In genomic region chr19:3785464-3785937, GRCh38 we compare ENCODE assay signal across 8 cellular contexts. TPM values are rescaled to one million over a fixed set of nuclear protein-coding genes. Genes with fewer than 3 reads are reported as not detected.
DNase-seq lines count a peak whose midpoint lies in the region; ATAC-seq and TF ChIP-seq lines count a peak whose summit lies in the region.

No MANE protein-coding gene starts in this region.

- no peak for TF ChIP-seq CTCF in Peyer's patch (IDR thresholded peaks at IDR 0.05)
- TF ChIP-seq CTCF in progenitor cell of endocrine pancreas (IDR thresholded peaks at IDR 0.05; ENCODE audit: unreplicated experiment): no peak

- peaks cover 6 to 24% (median 20%) of the 10 kb centered on the region in 3 donors for H3K36me3 Mint-ChIP-seq in CD8-positive, alpha-beta memory T cell
- peaks cover 5% of the 10 kb centered on the region for H3K36me3 Mint-ChIP-seq in progenitor cell of endocrine pancreas (ENCODE audit: insufficient read depth)

- peak overlapping the region; percentile 58 for H3K4me3 ChIP-seq in CD8-positive, alpha-beta memory T cell (ENCODE audit: low read length)
- H3K4me3 ChIP-seq in Peyer's patch: peak overlapping the region; percentile 26 to 60 (median 54)
- peak overlapping the region; percentile 64 for H3K4me3 ChIP-seq in effector memory CD4-positive, alpha-beta T cell (ENCODE audit: insufficient read depth, low read depth, low read length, poor library complexity, severe bottlenecking)

- ATAC-seq in GM21367 (IDR thresholded peaks at IDR 0.05; ENCODE audit: unreplicated experiment): no peak

- H3K27ac Mint-ChIP-seq in CD8-positive, alpha-beta memory T cell: peak overlapping the region; percentile 21 to 91 (median 62)
- H3K27ac Mint-ChIP-seq in progenitor cell of endocrine pancreas: no peak overlapping the region

- peaks cover 10 to 20% (median 16%) of the 10 kb centered on the region in 5 donors for H3K9me3 Mint-ChIP-seq in CD8-positive, alpha-beta memory T cell
- H3K9me3 Mint-ChIP-seq in progenitor cell of endocrine pancreas (ENCODE audit: low read depth): peaks cover 11% of the 10 kb centered on the region

- peak overlapping the region; percentile 59 for H3K27ac ChIP-seq in CD8-positive, alpha-beta memory T cell (ENCODE audit: low read depth, low read length)
- peak overlapping the region in 3 of 4 donors; percentile 43 to 52 (median 43) for H3K27ac ChIP-seq in Peyer's patch
- no peak overlapping the region for H3K27ac ChIP-seq in effector memory CD4-positive, alpha-beta T cell (ENCODE audit: insufficient read depth, low read length, poor library complexity, severe bottlenecking)

- no peaks in the 10 kb centered on the region for H3K27me3 ChIP-seq in CD8-positive, alpha-beta memory T cell (ENCODE audit: insufficient read depth, low read length, poor library complexity, severe bottlenecking)
- no peaks in the 10 kb centered on the region for H3K27me3 ChIP-seq in Peyer's patch
- no peaks in the 10 kb centered on the region for H3K27me3 ChIP-seq in effector memory CD4-positive, alpha-beta T cell (replicated peaks; ENCODE audit: control insufficient read depth, insufficient read depth, low read length, poor library complexity, severe bottlenecking)

- peaks cover 21% of the 10 kb centered on the region for H3K4me1 ChIP-seq in CD8-positive, alpha-beta memory T cell (ENCODE audit: insufficient read depth, low read length)
- H3K4me1 ChIP-seq in Peyer's patch: peaks cover 0 to 12% (median 4%) of the 10 kb centered on the region in 4 donors
- H3K4me1 ChIP-seq in effector memory CD4-positive, alpha-beta T cell (ENCODE audit: control insufficient read depth, insufficient read depth, low read length, poor library complexity, severe bottlenecking): peaks cover 8% of the 10 kb centered on the region

- H3K27me3 Mint-ChIP-seq in CD8-positive, alpha-beta memory T cell: peaks cover 0 to 1% of the 10 kb centered on the region in 2 donors
- H3K27me3 Mint-ChIP-seq in progenitor cell of endocrine pancreas: peaks cover 47% of the 10 kb centered on the region

- TF ChIP-seq POLR2A in Peyer's patch (IDR thresholded peaks at IDR 0.05): no peak

- CTCF ChIA-PET in CD8-positive, alpha-beta memory T cell (lab: Charles Lee): interaction anchor here (0.7 to 3.4 kb wide), 2 partner anchors 11 to 37 kb away, joined by 3 to 15 read pairs; no protein-coding TSS in a partner anchor

- POLR2A ChIA-PET in CD8-positive, alpha-beta memory T cell (lab: Charles Lee): interaction anchor here (1.0 to 2.3 kb wide), 2 partner anchors 10 to 12 kb away, joined by 4 to 6 read pairs; no protein-coding TSS in a partner anchor

- peak overlapping the region; percentile 83 to 95 (median 90) for H3K4me3 Mint-ChIP-seq in CD8-positive, alpha-beta memory T cell
- H3K4me3 Mint-ChIP-seq in progenitor cell of endocrine pancreas (ENCODE audit: low read depth): peak overlapping the region; percentile 48

- peaks cover 15% of the 10 kb centered on the region for H3K9me3 ChIP-seq in CD8-positive, alpha-beta memory T cell (ENCODE audit: low read length)
- peaks cover 0 to 23% (median 10%) of the 10 kb centered on the region in 4 donors for H3K9me3 ChIP-seq in Peyer's patch
- H3K9me3 ChIP-seq in effector memory CD4-positive, alpha-beta T cell (ENCODE audit: control insufficient read depth, low read length): peaks cover 10% of the 10 kb centered on the region

- H3K36me3 ChIP-seq in CD8-positive, alpha-beta memory T cell (ENCODE audit: insufficient read depth, low read length): peaks cover 7% of the 10 kb centered on the region
- H3K36me3 ChIP-seq in Peyer's patch: no peaks in the 10 kb centered on the region
- H3K36me3 ChIP-seq in effector memory CD4-positive, alpha-beta T cell (ENCODE audit: control insufficient read depth, insufficient read depth, low read length): no peaks in the 10 kb centered on the region

- H3K4me1 Mint-ChIP-seq in CD8-positive, alpha-beta memory T cell: peaks cover 40 to 54% (median 47%) of the 10 kb centered on the region in 3 donors
- no peaks in the 10 kb centered on the region for H3K4me1 Mint-ChIP-seq in progenitor cell of endocrine pancreas (ENCODE audit: low read depth)

- DNase-seq in CD8-positive, alpha-beta memory T cell: peak in 3 of 5 donors; percentile 21 to 30 (median 24)
- no peak for DNase-seq in Peyer's patch
- DNase-seq in effector memory CD4-positive, alpha-beta T cell: no peak
- DNase-seq in progenitor cell of endocrine pancreas (ENCODE audit: low spot score, unreplicated experiment): no peak
- DNase-seq in HCEC 1CT: no peak
- no peak for DNase-seq in UCSD-AML1 (lab: John Stamatoyannopoulos, UW; ENCODE audit: unreplicated experiment)
- DNase-seq in amniotic stem cell (lab: John Stamatoyannopoulos, UW): no peak

RNA-seq across cellular contexts. Expression of gene MATK, which starts 0.7 kb away (rescaled TPM):
- total RNA-seq in CD8-positive, alpha-beta memory T cell: 10 to 100 TPM; 27.6 to 28.1 TPM
- 142 TPM for polyA plus RNA-seq in CD8-positive, alpha-beta memory T cell
- total RNA-seq in Peyer's patch: 10 to 100 TPM in 1 of 4 donors, 1 to 10 TPM in 3; 2.5 to 13.1 (median 5.6) TPM
- total RNA-seq in progenitor cell of endocrine pancreas: 1.8 TPM in 2 replicates

RNA-seq across cellular contexts. Expression of gene RAX2, which starts 13.5 kb away (rescaled TPM):
- not detected for total RNA-seq in CD8-positive, alpha-beta memory T cell
- not detected for polyA plus RNA-seq in CD8-positive, alpha-beta memory T cell
- total RNA-seq in Peyer's patch: not detected
- not detected in 2 replicates for total RNA-seq in progenitor cell of endocrine pancreas

RNA-seq across cellular contexts. Expression of gene MRPL54, which starts 23.0 kb away (rescaled TPM):
- 10 to 100 TPM; 85.0 to 95.3 TPM for total RNA-seq in CD8-positive, alpha-beta memory T cell
- 113 TPM for polyA plus RNA-seq in CD8-positive, alpha-beta memory T cell
- total RNA-seq in Peyer's patch (10 to 100 TPM; 21.4 to 58.5 (median 47.2) TPM), progenitor cell of endocrine pancreas (38.6 and 39.8 TPM in 2 replicates)

RNA-seq across cellular contexts. Expression of gene APBA3, which starts 24.0 kb away (rescaled TPM):
- total RNA-seq in CD8-positive, alpha-beta memory T cell: 10 to 100 TPM; 36.3 to 39.0 TPM
- polyA plus RNA-seq in CD8-positive, alpha-beta memory T cell: 40.8 TPM
- total RNA-seq in Peyer's patch (10 to 100 TPM; 28.5 to 48.1 (median 41.8) TPM), progenitor cell of endocrine pancreas (31.4 and 33.3 TPM in 2 replicates)

Comparison
In these comparisons a context has a peak if more than half of its experiments do, and no peak if none do; other contexts are left out.
1. DNase-seq: peak in CD8-positive, alpha-beta memory T cell (3 of 5); none in Peyer's patch (0 of 3), effector memory CD4-positive, alpha-beta T cell (0 of 3), progenitor cell of endocrine pancreas (single experiment), HCEC 1CT (single experiment), UCSD-AML1 (single experiment) and amniotic stem cell (single experiment).
2. Peak in every context shown above with its lines, with median percentiles within 50 percentile points of each other: H3K4me3 ChIP-seq.